ENCODE assay signal across 12 cellular contexts in the genomic region with DNA sequence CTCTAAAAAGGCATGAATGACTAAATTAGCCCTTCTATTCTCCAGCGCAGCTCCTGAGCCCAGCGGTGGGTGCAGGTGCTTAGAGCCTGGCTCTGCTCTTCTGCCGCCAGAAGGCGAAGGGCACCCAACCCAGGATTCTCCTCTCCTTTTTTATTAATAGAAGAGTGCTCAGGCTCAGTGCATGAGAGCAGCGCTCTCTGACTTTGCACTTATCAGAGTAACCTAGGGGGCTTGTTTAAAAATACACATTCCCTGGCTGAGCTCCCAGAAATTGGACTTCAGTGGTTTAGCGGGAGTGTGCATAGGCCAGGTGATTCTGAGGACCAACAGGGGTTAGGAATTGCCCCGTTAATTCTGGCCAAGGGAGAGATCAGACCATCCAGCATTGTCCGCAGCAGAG. TPM values are rescaled to one million over a fixed set of nuclear protein-coding genes. Genes with fewer than 3 reads are reported as not detected.
A peak's percentile ranks its signal among the peaks of the same experiment; 100 is the strongest.
DNase-seq lines count a peak whose midpoint lies in the region; ATAC-seq and TF ChIP-seq lines count a peak whose summit lies in the region.
"Had no signal": no experiment of that assay in that cellular context is flagged by ENCODE, and none has a peak within 500 bp of the region (broad histone marks: within the 10 kb centered on the region; RNA-seq: fewer than 3 reads in every experiment).

No MANE protein-coding gene starts in this region.

- no peaks in the 10 kb centered on the region for H3K9me3 Mint-ChIP-seq in CD8-positive, alpha-beta T cell
- no peaks in the 10 kb centered on the region for H3K9me3 Mint-ChIP-seq in activated CD4-positive, alpha-beta memory T cell treated with anti-CD3 and anti-CD28 coated beads, Interleukin-2, amount 10 ng/mL, durations not matched to agents 7 days and 5 days

- H3K4me1 Mint-ChIP-seq in CD8-positive, alpha-beta T cell (ENCODE audit: low read depth) = peaks cover 16% of the 10 kb centered on the region
- H3K4me1 Mint-ChIP-seq in activated CD4-positive, alpha-beta memory T cell treated with anti-CD3 and anti-CD28 coated beads, Interleukin-2, amount 10 ng/mL, durations not matched to agents 7 days and 5 days = peaks cover 16% of the 10 kb centered on the region

- TF ChIP-seq POLR2A in breast epithelium (IDR thresholded peaks at IDR 0.05) = no peak

- TF ChIP-seq CTCF in CD8-positive, alpha-beta T cell (IDR thresholded peaks at IDR 0.05) = no peak
- no peak for TF ChIP-seq CTCF in breast epithelium (IDR thresholded peaks at IDR 0.05)

- intact Hi-C loops in CD8-positive, alpha-beta T cell (cut with DNase I, micrococcal nuclease) = no loop called here
- intact Hi-C loops in right cardiac atrium (cut with DNase I) = no loop called here
- intact Hi-C loops in breast epithelium (cut with DNase I; ENCODE audit: low total_unique reads) = no loop called here

- POLR2A ChIA-PET in CD8-positive, alpha-beta T cell (lab: Charles Lee) = no interaction called here
- POLR2A ChIA-PET in activated CD4-positive, alpha-beta memory T cell treated with anti-CD3 and anti-CD28 coated beads, Interleukin-2, amount 10 ng/mL, durations not matched to agents 7 days and 5 days (lab: Charles Lee) = no interaction called here

- H3K27ac Mint-ChIP-seq in CD8-positive, alpha-beta T cell = no peak overlapping the region
- no peak overlapping the region for H3K27ac Mint-ChIP-seq in activated CD4-positive, alpha-beta memory T cell treated with anti-CD3 and anti-CD28 coated beads, Interleukin-2, amount 10 ng/mL, durations not matched to agents 7 days and 5 days

- peaks cover 12 to 26% (median 17%) of the 10 kb centered on the region in 11 experiments; a peak in 21 of 22 replicates for H3K27me3 ChIP-seq in BLaER1 treated with 17β-estradiol and CSF1 and Interleukin-3, amounts not matched to agents 10 nM and 100 nM
- no peaks in the 10 kb centered on the region for H3K27me3 ChIP-seq in CD8-positive, alpha-beta T cell (ENCODE audit: insufficient read depth, low read length)
- H3K27me3 ChIP-seq in right cardiac atrium (ENCODE audit: control insufficient read depth, insufficient read depth) (no peaks in the 10 kb centered on the region), breast epithelium (no peaks in the 10 kb centered on the region)
- H3K27me3 ChIP-seq: brain microvascular endothelial cell had no signal

- peaks cover 15 to 53% (median 47%) of the 10 kb centered on the region in 10 experiments for H3K4me1 ChIP-seq in BLaER1 treated with 17β-estradiol and CSF1 and Interleukin-3, amounts not matched to agents 10 nM and 100 nM
- peaks cover 10% of the 10 kb centered on the region for H3K4me1 ChIP-seq in CD8-positive, alpha-beta T cell (ENCODE audit: insufficient read depth, low read length)
- no peaks in the 10 kb centered on the region for H3K4me1 ChIP-seq in right cardiac atrium (ENCODE audit: control insufficient read depth, insufficient read depth, low read length)
- H3K4me1 ChIP-seq in breast epithelium = no peaks in the 10 kb centered on the region

- WGBS in right cardiac atrium = 61% methylated on average over 8 of the region's 8 CpGs

- H4K20me1 ChIP-seq in BLaER1 treated with 17β-estradiol and CSF1 and Interleukin-3, amounts not matched to agents 10 nM and 100 nM = peaks cover 0 to 50% (median 34%) of the 10 kb centered on the region in 11 experiments; a peak in 21 of 22 replicates

- H3K4me2 ChIP-seq in BLaER1 treated with 17β-estradiol and CSF1 and Interleukin-3, amounts not matched to agents 10 nM and 100 nM = peak overlapping the region in 8 of 11 experiments; percentile 88 to 95 (median 94); a peak in 14 of 22 replicates

- H3K9me3 ChIP-seq in BLaER1 treated with 17β-estradiol and CSF1 and Interleukin-3, amounts not matched to agents 10 nM and 100 nM (replicated peaks in 1 of 11) = no peaks in the 10 kb centered on the region
- H3K9me3 ChIP-seq in CD8-positive, alpha-beta T cell (ENCODE audit: low read length) = no peaks in the 10 kb centered on the region
- no peaks in the 10 kb centered on the region for H3K9me3 ChIP-seq in right cardiac atrium (ENCODE audit: control insufficient read depth, low read length)
- H3K9me3 ChIP-seq in breast epithelium = no peaks in the 10 kb centered on the region

- H3K4me3 ChIP-seq in BLaER1 treated with 17β-estradiol and CSF1 and Interleukin-3, amounts not matched to agents 10 nM and 100 nM = no peak overlapping the region
- H3K4me3 ChIP-seq in CD8-positive, alpha-beta T cell (ENCODE audit: low read depth, low read length) = no peak overlapping the region
- H3K4me3 ChIP-seq in right cardiac atrium (ENCODE audit: low read length) = no peak overlapping the region
- no peak overlapping the region for H3K4me3 ChIP-seq in breast epithelium

- peaks cover 8% of the 10 kb centered on the region for H3K36me3 Mint-ChIP-seq in CD8-positive, alpha-beta T cell
- H3K36me3 Mint-ChIP-seq in activated CD4-positive, alpha-beta memory T cell treated with anti-CD3 and anti-CD28 coated beads, Interleukin-2, amount 10 ng/mL, durations not matched to agents 7 days and 5 days (ENCODE audit: low read depth) = peaks cover 20% of the 10 kb centered on the region

- H3K36me3 ChIP-seq in BLaER1 treated with 17β-estradiol and CSF1 and Interleukin-3, amounts not matched to agents 10 nM and 100 nM = peaks cover 0 to 15% (median 14%) of the 10 kb centered on the region in 11 experiments; a peak in 16 of 22 replicates
- H3K36me3 ChIP-seq in CD8-positive, alpha-beta T cell (ENCODE audit: insufficient read depth, low read length) = no peaks in the 10 kb centered on the region
- H3K36me3 ChIP-seq in breast epithelium = no peaks in the 10 kb centered on the region
- H3K36me3 ChIP-seq: brain microvascular endothelial cell had no signal

- no peaks in the 10 kb centered on the region for H3K27me3 Mint-ChIP-seq in CD8-positive, alpha-beta T cell (ENCODE audit: low read depth)
- H3K27me3 Mint-ChIP-seq in activated CD4-positive, alpha-beta memory T cell treated with anti-CD3 and anti-CD28 coated beads, Interleukin-2, amount 10 ng/mL, durations not matched to agents 7 days and 5 days = peaks cover 8% of the 10 kb centered on the region

- H3K9ac ChIP-seq in BLaER1 treated with 17β-estradiol and CSF1 and Interleukin-3, amounts not matched to agents 10 nM and 100 nM = no peak overlapping the region

- no peak for ATAC-seq in CD8-positive, alpha-beta T cell
- peak; percentile 34 to 57 for ATAC-seq in right cardiac atrium
- ATAC-seq: HepG2, left colon had no signal

- H3K4me3 Mint-ChIP-seq in CD8-positive, alpha-beta T cell = peak overlapping the region; percentile 82
- peak overlapping the region; percentile 48 for H3K4me3 Mint-ChIP-seq in activated CD4-positive, alpha-beta memory T cell treated with anti-CD3 and anti-CD28 coated beads, Interleukin-2, amount 10 ng/mL, durations not matched to agents 7 days and 5 days

- CTCF ChIA-PET in CD8-positive, alpha-beta T cell (lab: Charles Lee) = no interaction called here
- CTCF ChIA-PET in activated CD4-positive, alpha-beta memory T cell treated with anti-CD3 and anti-CD28 coated beads, Interleukin-2, amount 10 ng/mL, durations not matched to agents 7 days and 5 days (lab: Charles Lee) = no interaction called here

- DNase-seq in CD8-positive, alpha-beta T cell = no peak
- no peak for DNase-seq in activated CD4-positive, alpha-beta memory T cell treated with anti-CD3 and anti-CD28 coated beads, Interleukin-2, amount 10 ng/mL, durations not matched to agents 7 days and 5 days
- no peak for DNase-seq in right cardiac atrium
- DNase-seq in breast epithelium (ENCODE audit: low spot score in 2 of 2) = no peak
- no peak for DNase-seq in HT-29 (ENCODE audit: low spot score)
- no peak for DNase-seq in stimulated activated CD4-positive, alpha-beta T cell treated with anti-CD3 and anti-CD28 coated beads, Interleukin-4, amount 100 ng/mL, for 4 hours
- DNase-seq: brain microvascular endothelial cell, left colon, SHP77 treated with DMSO at 0.1 percent for 48 hours, small intestine had no signal

- no peak overlapping the region for H3K27ac ChIP-seq in BLaER1 treated with 17β-estradiol and CSF1 and Interleukin-3, amounts not matched to agents 10 nM and 100 nM
- no peak overlapping the region for H3K27ac ChIP-seq in CD8-positive, alpha-beta T cell (ENCODE audit: low read depth, low read length)
- H3K27ac ChIP-seq in right cardiac atrium (ENCODE audit: low read length) (peak overlapping the region; percentile 61), breast epithelium (no peak overlapping the region)
- H3K27ac ChIP-seq: brain microvascular endothelial cell had no signal

RNA-seq across cellular contexts. Expression of a gene that starts 1.7 kb away (rescaled TPM):
- 10 to 100 TPM; 35.9 to 36.5 TPM for total RNA-seq in CD8-positive, alpha-beta T cell
- 100 to 1,000 TPM; 214 to 215 TPM for total RNA-seq in activated CD4-positive, alpha-beta memory T cell treated with anti-CD3 and anti-CD28 coated beads, Interleukin-2, amount 10 ng/mL, durations not matched to agents 7 days and 5 days
- total RNA-seq in right cardiac atrium (100 to 1,000 TPM in 3 of 4 donors, 10 to 100 TPM in 1; 88.7 to 120 (median 114) TPM), breast epithelium (10 to 100 TPM; 16.0 to 37.0 (median 32.9) TPM)
- 86.8 TPM for polyA plus RNA-seq in right cardiac atrium
- 178 and 185 TPM in 2 replicates for total RNA-seq in HT-29 (2014; rRNA removed; shearing (Covaris generic))
